8 cellular contexts compared by ENCODE assay signal in genomic region chr22:41091139-41092022, GRCh38. TPM values are rescaled to one million over a fixed set of nuclear protein-coding genes. Genes with fewer than 3 reads are reported as not detected.
A peak's percentile ranks its signal among the peaks of the same experiment; 100 is the strongest.
DNase-seq lines count a peak whose midpoint lies in the region; ATAC-seq and TF ChIP-seq lines count a peak whose summit lies in the region.

No MANE protein-coding gene starts in this region.

- H3K4me1 ChIP-seq in gastroesophageal sphincter (peaks cover 0 to 39% (median 9%) of the 10 kb centered on the region in 3 donors), neutrophil (ENCODE audit: control insufficient read depth in 1 of 2, insufficient read depth in 1 of 2, low read depth in 1 of 2, low read length in 1 of 2) (peaks cover 34 to 43% of the 10 kb centered on the region in 2 experiments)

- peak; percentile 97 for ATAC-seq in gastroesophageal sphincter

- TF ChIP-seq CTCF in HFFc6 (IDR thresholded peaks at IDR 0.05) (no peak), NB4 (IDR thresholded peaks at IDR 0.05; ENCODE audit: low read depth, low read length) (no peak), gastroesophageal sphincter (IDR thresholded peaks at IDR 0.05) (peak in 2 of 4 experiments; percentile 15 to 20), neutrophil (IDR thresholded peaks at IDR 0.05) (peak; percentile 31)

- peaks cover 20% of the 10 kb centered on the region for H3K36me3 Mint-ChIP-seq in HFFc6 (ENCODE audit: low read depth)

- peaks cover 32% of the 10 kb centered on the region for H3K4me1 Mint-ChIP-seq in HFFc6 (ENCODE audit: low read depth)

- TF ChIP-seq EP300 in gastroesophageal sphincter (IDR thresholded peaks at IDR 0.05), result no peak

- no peaks in the 10 kb centered on the region for H3K36me3 ChIP-seq in gastroesophageal sphincter
- no peaks in the 10 kb centered on the region for H3K36me3 ChIP-seq in neutrophil

- DNase-seq in GM04503 (ENCODE audit: low read depth) (peak; percentile 83), HFFc6 (peak; percentile 94), NB4 (ENCODE audit: low read depth) (peak; percentile 99), SK-N-DZ (ENCODE audit: low spot score) (peak; percentile 98), substantia nigra (lab: John Stamatoyannopoulos, UW) (peak; percentile 86 to 99 (median 98))
- DNase-seq in activated naive CD4-positive, alpha-beta T cell treated with anti-CD3 and anti-CD28 coated beads, Interleukin-2, amount 50 U/mL, for 16 hours, result peak; percentile 98

- H3K27ac Mint-ChIP-seq in HFFc6, result peak overlapping the region; percentile 98

- no peaks in the 10 kb centered on the region for H3K9me3 Mint-ChIP-seq in HFFc6

- H3K4me3 ChIP-seq in NB4 (ENCODE audit: low read depth, low read length), result peak overlapping the region; percentile 71
- H3K4me3 ChIP-seq in gastroesophageal sphincter, result peak overlapping the region; percentile 87 to 96
- peak overlapping the region; percentile 92 to 100 for H3K4me3 ChIP-seq in neutrophil (ENCODE audit: low read depth in 1 of 2, low read length in 1 of 2)

- 0% methylated on average over 5 to 6 of the region's 66 CpGs for WGBS in gastroesophageal sphincter (ENCODE audit: low coverage in 1 of 2), 2 donors

- no peaks in the 10 kb centered on the region; the same call in 1 of the 2 replicates for H3K27me3 Mint-ChIP-seq in HFFc6 (ENCODE audit: insufficient read depth)

- H3K4me3 Mint-ChIP-seq in HFFc6, result peak overlapping the region; percentile 90

- H3K9me3 ChIP-seq in gastroesophageal sphincter (no peaks in the 10 kb centered on the region), neutrophil (no peaks in the 10 kb centered on the region)

- H3K27me3 ChIP-seq in gastroesophageal sphincter, result no peaks in the 10 kb centered on the region
- H3K27me3 ChIP-seq in neutrophil, result no peaks in the 10 kb centered on the region

- peak; percentile 52 for TF ChIP-seq POLR2A in NB4 (IDR thresholded peaks at IDR 0.05; ENCODE audit: extremely low read depth, insufficient read length)
- TF ChIP-seq POLR2A in gastroesophageal sphincter (IDR thresholded peaks at IDR 0.05), result peak; percentile 78 to 79

- H3K27ac ChIP-seq in gastroesophageal sphincter, result peak overlapping the region; percentile 99 to 100 (median 100)
- H3K27ac ChIP-seq in neutrophil, result peak overlapping the region; percentile 97
- H3K27ac ChIP-seq in substantia nigra (ENCODE audit: low read depth, low read length, poor library complexity, severe bottlenecking), result peak overlapping the region; percentile 99

RNA-seq across cellular contexts. Expression of gene EP300, which starts 1.0 kb away (rescaled TPM):
- 10 to 100 TPM; 28.4 to 41.1 (median 33.1) TPM for total RNA-seq in HFFc6 (2021; fragmentation: NEBNext Ultra II Directional; extraction: Animal tissue kit (Norgen Biotek cat#: 25700))
- polyA plus RNA-seq in SK-N-DZ (2014; cell fraction: cytosol; rRNA removed), result 14.6 and 16.4 TPM in 2 replicates
- polyA plus RNA-seq in SK-N-DZ (2014; cell fraction: nucleus; rRNA removed), result 12.8 and 18.6 TPM in 2 replicates
- total RNA-seq in gastroesophageal sphincter, result 100 to 1,000 TPM in 1 of 4 donors, 10 to 100 TPM in 3; 57.8 to 107 (median 79.2) TPM

Comparison
In these comparisons a context has a peak if more than half of its experiments do, and no peak if none do; other contexts are left out.
1. Peak in every context shown above with its lines: DNase-seq, ATAC-seq, H3K4me3 ChIP-seq and H3K27ac ChIP-seq.